In the genomic region with DNA sequence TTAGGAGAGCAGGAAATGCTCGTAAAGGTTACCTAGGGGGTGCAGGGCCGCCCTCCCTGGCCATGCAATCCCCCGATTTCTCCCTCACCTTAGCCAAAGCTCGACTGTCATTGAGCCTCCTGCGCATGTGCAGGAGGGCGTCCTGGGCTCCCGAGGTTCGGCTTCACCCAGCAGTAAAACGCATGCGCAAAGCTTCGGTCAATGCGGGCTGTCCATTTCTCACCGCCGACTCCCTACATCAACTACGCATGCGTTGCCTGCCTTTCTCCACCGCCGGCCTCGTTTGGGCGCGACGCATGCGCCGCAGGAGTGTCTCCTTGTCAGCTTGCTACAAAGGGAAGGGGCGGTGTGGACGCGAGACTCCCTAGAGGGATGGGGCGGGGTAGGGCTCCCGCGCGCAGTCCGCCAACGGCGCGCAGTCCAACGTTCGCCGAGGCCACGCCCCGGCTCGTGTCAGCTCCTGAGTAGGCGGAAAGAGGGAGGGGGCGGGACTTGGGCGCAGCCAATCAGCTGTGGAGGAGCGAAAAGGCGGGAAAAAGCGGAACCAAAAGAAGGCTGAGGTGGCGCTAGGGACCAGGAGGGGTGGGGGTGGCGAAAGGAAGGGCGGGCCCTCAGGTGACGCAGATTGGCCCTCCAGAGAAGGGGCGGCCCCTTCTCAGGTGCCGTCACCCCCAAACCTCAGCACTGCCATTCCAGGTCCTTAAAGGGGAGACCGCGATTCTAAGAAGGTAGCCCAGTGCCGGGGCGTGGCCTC, we compare ENCODE assay signal across 8 cellular contexts. TPM values are rescaled to one million over a fixed set of nuclear protein-coding genes. Genes with fewer than 3 reads are reported as not detected.
DNase-seq lines count a peak whose midpoint lies in the region; ATAC-seq and TF ChIP-seq lines count a peak whose summit lies in the region.

A gene with protein sequence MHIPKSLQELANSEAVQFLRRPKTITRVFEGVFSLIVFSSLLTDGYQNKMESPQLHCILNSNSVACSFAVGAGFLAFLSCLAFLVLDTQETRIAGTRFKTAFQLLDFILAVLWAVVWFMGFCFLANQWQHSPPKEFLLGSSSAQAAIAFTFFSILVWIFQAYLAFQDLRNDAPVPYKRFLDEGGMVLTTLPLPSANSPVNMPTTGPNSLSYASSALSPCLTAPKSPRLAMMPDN (plus strand): TSS at position 558 of the 754 bp plus-strand sequence. CDS start 1,476 bp downstream, outside the sequence.
A gene (minus strand): TSS at position 131 of the 754 bp plus-strand sequence. CDS start 20 bp downstream, at position 111.

- DNase-seq in NCI-H2029 treated with DMSO at 0.1 percent for 48 hours (lab: John Stamatoyannopoulos, UW), result peak; percentile 98
- peak; percentile 98 for DNase-seq in T1000 (lab: John Stamatoyannopoulos, UW)
- peak; percentile 100 for DNase-seq in astrocyte of the hippocampus (ENCODE audit: low read depth, low spot score)
- peak; percentile 100 for DNase-seq in hepatic stellate cell (ENCODE audit: low spot score)
- peak; percentile 100 for DNase-seq in putamen (ENCODE audit: low spot score)
- DNase-seq in vagina (ENCODE audit: extremely low spot score in 2 of 2), result peak; percentile 100

- ATAC-seq in GM18511 (IDR thresholded peaks at IDR 0.05; ENCODE audit: unreplicated experiment) (peak; percentile 86), HG03025 (IDR thresholded peaks at IDR 0.05; ENCODE audit: low FRiP score, unreplicated experiment) (peak; percentile 83)

- peaks cover 10% of the 10 kb centered on the region for H3K4me1 ChIP-seq in vagina

- H3K9me3 ChIP-seq in vagina, result no peaks in the 10 kb centered on the region

- intact Hi-C loops in vagina (cut with DNase I), result no loop called here

- H3K4me3 ChIP-seq in vagina, result peak within 1 kb of the TSS; percentile 66 to 80

- no peaks in the 10 kb centered on the region for H3K36me3 ChIP-seq in vagina

- no peaks in the 10 kb centered on the region for H3K27me3 ChIP-seq in vagina

- no peak for TF ChIP-seq POLR2A in vagina (IDR thresholded peaks at IDR 0.05)

- no peak for TF ChIP-seq CTCF in vagina (IDR thresholded peaks at IDR 0.05)

- H3K27ac ChIP-seq in vagina, result peak within 1 kb of the TSS; percentile 98

RNA-seq across cellular contexts. Expression of the first gene that starts in this region (rescaled TPM):
- total RNA-seq in vagina, result not detected

RNA-seq across cellular contexts. Expression of the second gene that starts in this region (rescaled TPM):
- 3.2 TPM for total RNA-seq in vagina

Comparison
In these comparisons a context has a peak if more than half of its experiments do, and no peak if none do; other contexts are left out.
1. Peak in every context shown above with its lines: DNase-seq, ATAC-seq, H3K4me3 ChIP-seq and H3K27ac ChIP-seq.